14 cellular contexts compared by ENCODE assay signal in the genomic region with DNA sequence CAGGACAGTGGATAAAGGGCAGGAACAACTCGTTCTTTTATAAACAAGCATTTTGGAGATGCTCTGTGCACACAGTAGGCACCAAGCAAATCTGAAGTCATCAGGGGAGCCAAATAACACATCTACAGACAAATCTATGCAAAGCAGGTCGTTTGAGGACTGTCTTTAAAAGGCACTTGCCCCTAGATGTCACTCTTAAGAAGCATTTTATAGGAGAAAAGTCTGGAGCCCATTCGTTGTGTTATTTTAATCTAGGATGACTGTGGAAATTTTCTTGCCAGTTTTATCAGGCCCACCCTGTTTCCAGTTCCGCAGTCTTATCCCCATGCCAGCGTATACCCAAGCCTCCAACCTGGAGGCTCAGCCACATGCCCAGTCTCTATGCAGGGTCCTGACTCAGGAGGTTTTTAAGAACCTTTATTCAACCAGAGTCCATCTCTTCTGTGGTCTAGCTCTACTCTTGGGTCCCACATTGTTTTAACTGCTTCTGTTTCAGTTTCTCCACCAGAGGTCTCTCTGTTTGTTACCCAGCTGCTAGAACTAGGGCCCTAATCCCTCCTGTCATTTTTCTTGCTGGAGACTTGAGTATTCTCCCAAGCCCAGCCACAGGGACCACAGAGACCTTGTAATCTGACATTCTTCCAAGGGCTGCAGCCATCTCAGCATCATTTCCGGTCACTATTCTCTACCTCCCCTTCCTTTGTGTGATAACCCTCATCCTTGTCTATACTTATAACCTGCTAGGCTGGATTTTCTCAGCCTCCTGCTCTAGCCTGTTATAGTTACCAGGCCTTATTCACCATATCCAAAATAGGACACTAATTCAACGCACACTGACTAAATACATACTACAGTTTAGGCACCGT. TPM values are rescaled to one million over a fixed set of nuclear protein-coding genes. Genes with fewer than 3 reads are reported as not detected.
DNase-seq lines count a peak whose midpoint lies in the region; ATAC-seq, FAIRE-seq and TF ChIP-seq lines count a peak whose summit lies in the region.
"Had no signal": no experiment of that assay in that cellular context is flagged by ENCODE, and none has a peak within 500 bp of the region (broad histone marks: within the 10 kb centered on the region; RNA-seq: fewer than 3 reads in every experiment).

No MANE protein-coding gene starts in this region.

- H2AFZ ChIP-seq in endothelial cell of umbilical vein (ENCODE audit: low read depth, low read length), result no peak overlapping the region

- no peak overlapping the region for H3K27ac ChIP-seq in 22Rv1
- H3K27ac ChIP-seq in endothelial cell of umbilical vein (ENCODE audit: insufficient read depth, low read depth, low read length), result no peak overlapping the region
- no peak overlapping the region for H3K27ac ChIP-seq in RWPE1

- no peaks in the 10 kb centered on the region for H3K27me3 ChIP-seq in endothelial cell of umbilical vein (ENCODE audit: control insufficient read depth in 2 of 2, insufficient read depth in 2 of 2, low read length in 2 of 2)

- FAIRE-seq in endothelial cell of umbilical vein (lab: Jason Lieb, UNC), result peak; percentile 55

- TF ChIP-seq CTCF in 22Rv1 (IDR thresholded peaks at IDR 0.05) (peak; percentile 33), GM12875 (IDR thresholded peaks at IDR 0.05; ENCODE audit: borderline replicate concordance, insufficient read depth, low read depth, low read length) (0 out of 2 replicates have a peak, but pooled peaks have one; percentile 7), endothelial cell of umbilical vein (IDR thresholded peaks at IDR 0.05; ENCODE audit: extremely low read depth in 1 of 2, insufficient read depth in 1 of 2, low read depth in 1 of 2, low read length in 2 of 2) (no peak), endothelial cell (IDR thresholded peaks at IDR 0.05; ENCODE audit: unreplicated experiment) (no peak), RWPE1 (conservative IDR thresholded peaks at IDR 0.05; ENCODE audit: low read depth) (no peak)

- no peaks in the 10 kb centered on the region for H3K4me1 ChIP-seq in endothelial cell of umbilical vein (ENCODE audit: control insufficient read depth, extremely low read depth, insufficient read depth, low read length)

- peaks cover 2% of the 10 kb centered on the region for H3K27me3 Mint-ChIP-seq in endothelial cell (ENCODE audit: unreplicated experiment)
- H3K27me3 Mint-ChIP-seq: B cell had no signal

- no peaks in the 10 kb centered on the region for H4K20me1 ChIP-seq in endothelial cell of umbilical vein (replicated peaks; ENCODE audit: control insufficient read depth, extremely low read depth, insufficient read depth, low read length)

- no peak for ATAC-seq in Right ventricle myocardium superior (ENCODE audit: poor library complexity)
- ATAC-seq: Panc1 had no signal

- no peaks in the 10 kb centered on the region for H3K36me3 ChIP-seq in endothelial cell of umbilical vein (ENCODE audit: control insufficient read depth in 2 of 2, extremely low read depth in 1 of 2, insufficient read depth in 2 of 2, low read length in 2 of 2)

- no peaks in the 10 kb centered on the region for H3K9me3 ChIP-seq in endothelial cell of umbilical vein (replicated peaks; ENCODE audit: control insufficient read depth, insufficient read depth, low read length)

- POLR2A ChIA-PET in endothelial cell of umbilical vein (lab: Charles Lee), result no interaction called here
- POLR2A ChIA-PET in RWPE1 (lab: Yijun Ruan, JAX; ENCODE audit: low non-redundant PET), result no interaction called here

- DNase-seq in NCI-H345 (lab: John Stamatoyannopoulos, UW), result peak; percentile 80
- DNase-seq in endothelial cell of umbilical vein (ENCODE audit: low read depth, low spot score), result no peak
- no peak for DNase-seq in endothelial cell (ENCODE audit: low spot score)
- DNase-seq in RWPE1 (ENCODE audit: low spot score), result no peak
- DNase-seq in mesenteric fat pad (ENCODE audit: low spot score), result no peak
- no peak for DNase-seq in Right ventricle myocardium superior
- DNase-seq: activated gamma-delta T cell; stimulated activated naive CD4-positive, alpha-beta T cell treated with Interleukin-2 at 50 U/mL for 16 hours had no signal

- TF ChIP-seq POLR2A in endothelial cell of umbilical vein (IDR thresholded peaks at IDR 0.05; ENCODE audit: low read depth, low read length), result no peak

- no TSS peak for BruUV-seq in endothelial cell of umbilical vein (replicated peaks; lab: Mats Ljungman, UMichigan)

- no peaks in the 10 kb centered on the region for H3K36me3 Mint-ChIP-seq in endothelial cell (ENCODE audit: low read depth, unreplicated experiment)

- H3K4me2 ChIP-seq in endothelial cell of umbilical vein (ENCODE audit: insufficient read depth, low read length), result no peak overlapping the region

- dilution Hi-C loops in endothelial cell of umbilical vein (cut with MboI; ENCODE audit: extremely low pct_ligation_motif_present, low sequenced_read_pairs), result no loop called here

- no peaks in the 10 kb centered on the region for H3K9me1 ChIP-seq in endothelial cell of umbilical vein (replicated peaks; ENCODE audit: control insufficient read depth, extremely low read depth, insufficient read depth, low read length)

- H3K9me3 Mint-ChIP-seq in endothelial cell (ENCODE audit: unreplicated experiment), result no peaks in the 10 kb centered on the region

- no peak overlapping the region for H3K27ac Mint-ChIP-seq in endothelial cell (ENCODE audit: unreplicated experiment)

- CTCF ChIA-PET in endothelial cell of umbilical vein (lab: Charles Lee), result interaction anchor here (0.8 to 1.2 kb wide), 3 partner anchors 56 to 258 kb away, joined by 3 to 5 read pairs (median 3); no protein-coding TSS in a partner anchor
- CTCF ChIA-PET in RWPE1 (lab: Yijun Ruan, JAX), result no interaction called here

- no peak overlapping the region for H3K9ac ChIP-seq in endothelial cell of umbilical vein (replicated peaks; ENCODE audit: extremely low read depth, insufficient read depth, low read length)

- H3K4me3 Mint-ChIP-seq in endothelial cell (ENCODE audit: unreplicated experiment), result no peak overlapping the region
- H3K4me3 Mint-ChIP-seq: B cell had no signal

- H3K79me2 ChIP-seq in endothelial cell of umbilical vein (ENCODE audit: control insufficient read depth, insufficient read depth, low read length), result no peaks in the 10 kb centered on the region

- intact Hi-C loops in endothelial cell of umbilical vein (cut with micrococcal nuclease) (no loop called here), Right ventricle myocardium superior (cut with DNase I) (no loop called here)

- no peak overlapping the region for H3K4me3 ChIP-seq in GM12875 (ENCODE audit: low read depth, low read length)
- H3K4me3 ChIP-seq in endothelial cell of umbilical vein (replicated peaks in 1 of 3; ENCODE audit: insufficient read depth in 1 of 3, low read depth in 1 of 3, low read length in 3 of 3), result no peak overlapping the region

- peaks cover 4% of the 10 kb centered on the region for H3K4me1 Mint-ChIP-seq in endothelial cell (ENCODE audit: unreplicated experiment)

TF ChIP-seq in endothelial cell of umbilical vein, 7 proteins besides CTCF, POLR2A, EP300 and RAD21:
- TF ChIP-seq JUN (IDR thresholded peaks at IDR 0.05; ENCODE audit: borderline replicate concordance, insufficient read depth, insufficient read length, low read depth), result no peak
- no peak for TF ChIP-seq FOS (IDR thresholded peaks at IDR 0.05; ENCODE audit: borderline replicate concordance, insufficient read depth, low read length)
- TF ChIP-seq, protein P1, sequence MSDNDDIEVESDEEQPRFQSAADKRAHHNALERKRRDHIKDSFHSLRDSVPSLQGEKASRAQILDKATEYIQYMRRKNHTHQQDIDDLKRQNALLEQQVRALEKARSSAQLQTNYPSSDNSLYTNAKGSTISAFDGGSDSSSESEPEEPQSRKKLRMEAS (IDR thresholded peaks at IDR 0.05; ENCODE audit: insufficient read depth, insufficient read length), result no peak
- no peak for TF ChIP-seq MYC (IDR thresholded peaks at IDR 0.05; ENCODE audit: low read depth, low read length)
- TF ChIP-seq EZH2 (IDR thresholded peaks at IDR 0.05; ENCODE audit: borderline replicate concordance, low read depth, low read length, severe bottlenecking), result no peak
- no peak for TF ChIP-seq POLR2AphosphoS5 (IDR thresholded peaks at IDR 0.05; ENCODE audit: insufficient read depth, low read depth, low read length)
- TF ChIP-seq GATA2 (IDR thresholded peaks at IDR 0.05; ENCODE audit: insufficient read depth, insufficient read length, low read depth, low read length), result no peak

RNA-seq across cellular contexts. Expression of a gene that starts 26.7 kb away (rescaled TPM):
- 4.9 and 6.2 TPM in 2 replicates for total RNA-seq in endothelial cell of umbilical vein
- 0.81 and 1.2 TPM in 2 replicates for polyA plus RNA-seq in endothelial cell of umbilical vein
- polyA plus RNA-seq in endothelial cell of umbilical vein (2011; cell fraction: cytosol; rRNA removed), result 1.3 TPM in 2 replicates
- polyA plus RNA-seq in endothelial cell of umbilical vein (2011; cell fraction: nucleus; rRNA removed), result 1.5 and 2.4 TPM in 2 replicates
- polyA plus RNA-seq in endothelial cell of umbilical vein (2012), result 1.0 and 4.4 TPM in 2 replicates
- 4.4 and 6.9 TPM in 2 replicates for polyA minus RNA-seq in endothelial cell of umbilical vein
- polyA minus RNA-seq in endothelial cell of umbilical vein (2011; cell fraction: cytosol; rRNA and poly(A)+ RNA removed), result not detected
- polyA minus RNA-seq in endothelial cell of umbilical vein (2011; cell fraction: nucleus; rRNA and poly(A)+ RNA removed), result 4.6 and 5.3 TPM in 2 replicates
- 2.4 TPM for total RNA-seq in endothelial cell (ENCODE audit: unreplicated experiment)
- 7.9 TPM for total RNA-seq in mesenteric fat pad
- total RNA-seq in Right ventricle myocardium superior, result 1.6 TPM
- total RNA-seq: MCF 10A, myocyte had no signal

Comparison
In these comparisons a context has a peak if more than half of its experiments do, and no peak if none do; other contexts are left out.
1. CTCF ChIP-seq: peak in 22Rv1 (single experiment) and GM12875 (single experiment); none in endothelial cell of umbilical vein (0 of 2), endothelial cell (single experiment) and RWPE1 (single experiment).